ENCODE assay signal across 13 cellular contexts in genomic region chr3:115698851-115699535, GRCh38.
A peak's percentile ranks its signal among the peaks of the same experiment; 100 is the strongest.
DNase-seq lines count a peak whose midpoint lies in the region; ATAC-seq and TF ChIP-seq lines count a peak whose summit lies in the region.
"Had no signal": no experiment of that assay in that cellular context is flagged by ENCODE, and none has a peak within 500 bp of the region (broad histone marks: within the 10 kb centered on the region; RNA-seq: fewer than 3 reads in every experiment).

No MANE protein-coding gene starts in this region.

- no peak overlapping the region for H3K4me3 Mint-ChIP-seq in endodermal cell

- H3K27ac ChIP-seq in endodermal cell (ENCODE audit: low read depth, low read length), result peak overlapping the region; percentile 92
- H3K27ac ChIP-seq in gastroesophageal sphincter, result no peak overlapping the region
- H3K27ac ChIP-seq: HL-60, parathyroid adenoma, testis had no signal

- H3K4me1 Mint-ChIP-seq in endodermal cell, result peaks cover 7% of the 10 kb centered on the region

- ATAC-seq in gastroesophageal sphincter (no peak), GM21381 (IDR thresholded peaks at IDR 0.05; ENCODE audit: unreplicated experiment) (no peak)

- H3K4me1 ChIP-seq in endodermal cell (ENCODE audit: control insufficient read depth, insufficient read depth, low read length) (no peaks in the 10 kb centered on the region), gastroesophageal sphincter (peaks cover 0 to 15% (median 3%) of the 10 kb centered on the region in 3 donors)
- H3K4me1 ChIP-seq: parathyroid adenoma, testis had no signal

- H3K27ac Mint-ChIP-seq in endodermal cell, result peak overlapping the region; percentile 35

- no peak for TF ChIP-seq POLR2A in gastroesophageal sphincter (IDR thresholded peaks at IDR 0.05)

- no peaks in the 10 kb centered on the region for H3K27me3 Mint-ChIP-seq in endodermal cell (ENCODE audit: insufficient read depth)

- H3K27me3 ChIP-seq in endodermal cell (ENCODE audit: control insufficient read depth, insufficient read depth, low read length, poor library complexity, severe bottlenecking) (no peaks in the 10 kb centered on the region), gastroesophageal sphincter (no peaks in the 10 kb centered on the region)
- H3K27me3 ChIP-seq: testis had no signal

- H3K9me3 ChIP-seq in endodermal cell (ENCODE audit: control insufficient read depth, low read length), result peaks cover 27% of the 10 kb centered on the region
- no peaks in the 10 kb centered on the region for H3K9me3 ChIP-seq in gastroesophageal sphincter
- H3K9me3 ChIP-seq: testis had no signal

- no peaks in the 10 kb centered on the region for H3K36me3 ChIP-seq in endodermal cell (ENCODE audit: control insufficient read depth, insufficient read depth, low read length)
- H3K36me3 ChIP-seq in gastroesophageal sphincter, result no peaks in the 10 kb centered on the region

- no peak overlapping the region for H3K9ac ChIP-seq in endodermal cell (ENCODE audit: extremely low read depth, low read length, poor library complexity, severe bottlenecking)
- H3K9ac ChIP-seq: parathyroid adenoma had no signal

- H3K9me3 Mint-ChIP-seq in endodermal cell, result no peaks in the 10 kb centered on the region

- peak; percentile 24 to 79 (median 30) for DNase-seq in NCI-H1417 (lab: John Stamatoyannopoulos, UW)
- DNase-seq in NCI-H1417 treated with DMSO at 0.1 percent for 48 hours (lab: John Stamatoyannopoulos, UW), result no peak
- peak; percentile 76 for DNase-seq in NCI-H69 (lab: John Stamatoyannopoulos, UW)
- DNase-seq in endodermal cell, result peak; percentile 73
- peak; percentile 73 for DNase-seq in retina
- no peak for DNase-seq in SIG-M5 (lab: John Stamatoyannopoulos, UW)
- DNase-seq: kidney, NCI-H2081 treated with DMSO at 0.1 percent for 48 hours, testis had no signal

- TF ChIP-seq CTCF in endodermal cell (conservative IDR thresholded peaks at IDR 0.05) (no peak), gastroesophageal sphincter (IDR thresholded peaks at IDR 0.05) (no peak)

- TF ChIP-seq EP300 in gastroesophageal sphincter (IDR thresholded peaks at IDR 0.05), result no peak

- H3K4me3 ChIP-seq in endodermal cell (ENCODE audit: low read length) (no peak overlapping the region), gastroesophageal sphincter (no peak overlapping the region)
- H3K4me3 ChIP-seq: testis had no signal

- peaks cover 2% of the 10 kb centered on the region for H3K36me3 Mint-ChIP-seq in endodermal cell (ENCODE audit: low read depth)

- 47 to 68% methylated on average over 6 to 8 of the region's 8 CpGs for WGBS in endodermal cell (ENCODE audit: insufficient coverage in 1 of 2, insufficient read length in 1 of 2), 2 experiments
- 52 to 64% methylated on average over 6 to 7 of the region's 8 CpGs for WGBS in gastroesophageal sphincter (ENCODE audit: low coverage in 1 of 2), 2 donors

Comparison
In these comparisons a context has a peak if more than half of its experiments do, and no peak if none do; other contexts are left out.
1. DNase-seq: peak in NCI-H1417 (3 of 3), NCI-H69 (single experiment), endodermal cell (single experiment) and retina (single experiment); none in NCI-H1417 treated with DMSO at 0.1 percent for 48 hours (single experiment) and SIG-M5 (single experiment).